In the genomic region with DNA sequence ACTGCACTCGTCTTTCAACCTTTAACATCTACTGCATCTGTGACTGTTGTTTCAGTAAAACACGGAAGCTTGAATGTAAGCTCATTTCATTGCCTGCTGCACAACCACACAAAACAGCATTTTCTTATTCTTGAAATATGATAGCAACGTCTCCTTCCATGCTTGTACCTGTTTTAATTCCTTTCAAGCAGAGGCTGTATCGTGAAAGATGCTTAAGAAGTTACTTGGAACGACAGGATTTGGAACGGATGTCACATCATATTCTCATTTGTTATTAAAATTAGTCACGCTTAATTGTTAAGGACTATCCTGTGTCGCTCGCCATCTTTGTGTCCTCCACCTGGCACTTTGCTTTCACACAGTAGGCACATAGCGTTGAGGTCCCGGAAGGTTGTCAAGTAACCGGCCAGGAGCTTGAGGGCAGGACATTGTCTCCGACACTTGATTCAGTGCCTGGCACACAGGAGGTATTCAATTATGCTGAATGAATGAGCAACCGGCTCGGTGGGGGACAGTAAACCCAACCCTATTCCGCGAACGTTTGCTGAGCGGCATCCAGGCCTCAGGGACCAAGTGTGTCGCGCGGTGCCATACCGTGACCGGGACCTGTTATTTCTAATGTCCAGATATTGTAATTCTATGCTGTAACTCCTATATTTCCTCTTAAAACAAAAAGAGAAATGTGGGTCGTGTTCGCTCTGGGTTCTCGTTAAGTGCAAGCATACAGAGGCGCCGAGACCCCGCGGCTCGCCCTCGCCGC, we compare ENCODE assay signal across 8 cellular contexts. TPM values are rescaled to one million over a fixed set of nuclear protein-coding genes. Genes with fewer than 3 reads are reported as not detected.
DNase-seq lines count a peak whose midpoint lies in the region; ATAC-seq and TF ChIP-seq lines count a peak whose summit lies in the region.

No MANE protein-coding gene starts in this region.

- peak overlapping the region; percentile 86 to 95 for H3K4me3 ChIP-seq in prostate gland

- 3% methylated on average over 34 of the region's 34 CpGs for WGBS in prostate gland

- intact Hi-C loops in left cardiac atrium (cut with DNase I) = loop anchor here (5.0 to 10.0 kb wide), 4 partner anchors 38 to 309 kb away; partner anchors contain the start of genes HS2ST1 (in 1 of the 2), ODF2L (in 1 of the 2) and SELENOF (in 1 of the 2)
- intact Hi-C loops in prostate gland (cut with DNase I) = loop anchor here (10.0 kb wide), 6 partner anchors 71 to 381 kb away; partner anchors contain the start of genes HS2ST1, ODF2L and SELENOF

- no peak for TF ChIP-seq CTCF in prostate gland (IDR thresholded peaks at IDR 0.05)

- H3K9me3 Mint-ChIP-seq in activated naive CD4-positive, alpha-beta T cell treated with anti-CD3 and anti-CD28 coated beads, Interleukin-2, amount 50 U/mL, for 72 hours = no peaks in the 10 kb centered on the region

- TF ChIP-seq POLR2A in prostate gland (IDR thresholded peaks at IDR 0.05) = no peak

- DNase-seq in C1 segment of cervical spinal cord (lab: John Stamatoyannopoulos, UW) (peak in 9 of 14 donors; percentile 58 to 86 (median 74)), NCI-H748 treated with DMSO at 0.1 percent for 48 hours (lab: John Stamatoyannopoulos, UW) (peak; percentile 74), left cardiac atrium (no peak), prostate gland (ENCODE audit: low spot score) (no peak), T1000 (lab: John Stamatoyannopoulos, UW) (no peak)
- DNase-seq in activated naive CD4-positive, alpha-beta T cell treated with anti-CD3 and anti-CD28 coated beads, Interleukin-2, amount 50 U/mL, for 72 hours (ENCODE audit: low spot score in 2 of 2) = peak in 1 of 2 donors; percentile 68

- ATAC-seq in GM19035 (IDR thresholded peaks at IDR 0.05; ENCODE audit: unreplicated experiment) = peak; percentile 44
- peak; percentile 30 for ATAC-seq in HG03196 (IDR thresholded peaks at IDR 0.05; ENCODE audit: unreplicated experiment)
- ATAC-seq in activated naive CD4-positive, alpha-beta T cell treated with anti-CD3 and anti-CD28 coated beads, Interleukin-2, amount 50 U/mL, for 72 hours = peak; percentile 36 to 58
- ATAC-seq in left cardiac atrium = peak; percentile 24 to 41

- H3K36me3 ChIP-seq in prostate gland = no peaks in the 10 kb centered on the region

- H3K27me3 ChIP-seq in prostate gland (replicated peaks; ENCODE audit: insufficient read depth) = no peaks in the 10 kb centered on the region

- peak overlapping the region; percentile 66 to 96 for H3K27ac Mint-ChIP-seq in activated naive CD4-positive, alpha-beta T cell treated with anti-CD3 and anti-CD28 coated beads, Interleukin-2, amount 50 U/mL, for 72 hours

- peak overlapping the region; percentile 96 to 98 for H3K27ac ChIP-seq in prostate gland

- H3K4me1 ChIP-seq in prostate gland (replicated peaks) = no peaks in the 10 kb centered on the region

- H3K9me3 ChIP-seq in prostate gland = no peaks in the 10 kb centered on the region

- peaks cover 16 to 17% of the 10 kb centered on the region in 2 donors for H3K36me3 Mint-ChIP-seq in activated naive CD4-positive, alpha-beta T cell treated with anti-CD3 and anti-CD28 coated beads, Interleukin-2, amount 50 U/mL, for 72 hours

RNA-seq across cellular contexts. Expression of gene SH3GLB1, which starts 0.5 kb away (rescaled TPM):
- 10 to 100 TPM; 58.0 to 59.1 TPM for total RNA-seq in activated naive CD4-positive, alpha-beta T cell treated with anti-CD3 and anti-CD28 coated beads, Interleukin-2, amount 50 U/mL, for 72 hours
- total RNA-seq in left cardiac atrium = 100 to 1,000 TPM; 110 to 114 TPM
- 10 to 100 TPM; 26.9 to 44.0 TPM for total RNA-seq in prostate gland

Comparison
In these comparisons a context has a peak if more than half of its experiments do, and no peak if none do; other contexts are left out.
1. DNase-seq: peak in C1 segment of cervical spinal cord (9 of 14) and NCI-H748 treated with DMSO at 0.1 percent for 48 hours (single experiment); none in left cardiac atrium (single experiment), prostate gland (single experiment) and T1000 (single experiment).
2. Peak in every context shown above with its lines, with median percentiles within 50 percentile points of each other: ATAC-seq.